8 cellular contexts compared by ENCODE assay signal in the genomic region with DNA sequence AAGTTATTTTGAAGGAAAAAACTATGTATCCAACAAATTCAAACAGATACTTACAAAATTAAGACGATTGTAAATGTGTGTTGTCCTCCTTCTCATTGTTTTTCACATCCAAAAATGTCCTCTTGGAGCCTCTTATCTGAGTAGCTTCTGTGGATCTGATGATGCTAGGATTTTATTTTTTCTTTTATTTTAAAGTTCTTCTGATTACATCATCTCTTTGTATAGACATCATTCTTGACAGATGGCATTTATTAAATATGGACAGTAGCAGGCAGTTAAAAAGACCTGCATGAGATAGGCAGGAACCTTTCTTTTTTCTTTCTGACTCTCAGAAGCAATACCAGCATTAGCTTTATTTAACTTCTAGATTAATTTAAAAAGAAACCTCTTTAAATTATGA. TPM values are rescaled to one million over a fixed set of nuclear protein-coding genes. Genes with fewer than 3 reads are reported as not detected.
DNase-seq lines count a peak whose midpoint lies in the region; ATAC-seq and TF ChIP-seq lines count a peak whose summit lies in the region.

TSS of gene RPA3 (minus strand) at position 147 of the 400 bp plus-strand sequence. CDS start 78,189 bp downstream, outside the sequence.

- H4K20me1 ChIP-seq in Loucy (ENCODE audit: insufficient read depth, low read length, poor library complexity, severe bottlenecking) = no peaks in the 10 kb centered on the region

- H2AFZ ChIP-seq in Loucy (ENCODE audit: low read length) = peak within 1 kb of the TSS; percentile 88

- H3K4me1 ChIP-seq in BE2C = peaks cover 9% of the 10 kb centered on the region; the same call in 1 of the 2 replicates
- peaks cover 38% of the 10 kb centered on the region for H3K4me1 ChIP-seq in Loucy (ENCODE audit: insufficient read depth, low read length, poor library complexity, severe bottlenecking)

- H3K27me3 ChIP-seq in BE2C (no peaks in the 10 kb centered on the region), Loucy (ENCODE audit: insufficient read depth, low read length, poor library complexity, severe bottlenecking) (no peaks in the 10 kb centered on the region)

- no peaks in the 10 kb centered on the region for H3K9me2 ChIP-seq in Loucy (replicated peaks; ENCODE audit: low read depth, low read length)

- H3K79me2 ChIP-seq in Loucy (ENCODE audit: insufficient read depth, low read length) = no peaks in the 10 kb centered on the region

- H3K4me1 Mint-ChIP-seq in central memory CD8-positive, alpha-beta T cell = peaks cover 10% of the 10 kb centered on the region
- H3K4me1 Mint-ChIP-seq in nephron progenitor cell = no peaks in the 10 kb centered on the region

- H3K9ac ChIP-seq in Loucy (ENCODE audit: low read depth, low read length, poor library complexity, severe bottlenecking) = peak within 1 kb of the TSS; percentile 24

- H3K36me3 Mint-ChIP-seq in central memory CD8-positive, alpha-beta T cell (ENCODE audit: insufficient read depth) = peaks cover 2% of the 10 kb centered on the region
- peaks cover 9% of the 10 kb centered on the region for H3K36me3 Mint-ChIP-seq in nephron progenitor cell (ENCODE audit: low read depth)

- H3K4me3 Mint-ChIP-seq in central memory CD8-positive, alpha-beta T cell = no peak within 1 kb of the TSS
- no peak within 1 kb of the TSS for H3K4me3 Mint-ChIP-seq in nephron progenitor cell

- no peaks in the 10 kb centered on the region for H3K9me3 Mint-ChIP-seq in central memory CD8-positive, alpha-beta T cell
- peaks cover 3% of the 10 kb centered on the region for H3K9me3 Mint-ChIP-seq in nephron progenitor cell

- H3K27ac Mint-ChIP-seq in central memory CD8-positive, alpha-beta T cell (ENCODE audit: low read depth) = peak within 1 kb of the TSS; percentile 22
- no peak within 1 kb of the TSS for H3K27ac Mint-ChIP-seq in nephron progenitor cell

- H3K36me3 ChIP-seq in BE2C (no peaks in the 10 kb centered on the region), Loucy (ENCODE audit: insufficient read depth, low read length) (no peaks in the 10 kb centered on the region)

- H3K27me3 Mint-ChIP-seq in central memory CD8-positive, alpha-beta T cell = no peaks in the 10 kb centered on the region
- H3K27me3 Mint-ChIP-seq in nephron progenitor cell (ENCODE audit: low read depth, poor library complexity) = peaks cover 2% of the 10 kb centered on the region

- ATAC-seq in central memory CD8-positive, alpha-beta T cell (replicated peaks; ENCODE audit: extremely low read depth, poor library complexity, severe bottlenecking) = no peak
- ATAC-seq in HG02642 (IDR thresholded peaks at IDR 0.05; ENCODE audit: poor library complexity, unreplicated experiment) = no peak
- no peak for ATAC-seq in HG03280 (IDR thresholded peaks at IDR 0.05; ENCODE audit: unreplicated experiment)
- no peak for ATAC-seq in HG03565 (IDR thresholded peaks at IDR 0.05; ENCODE audit: unreplicated experiment)

- H3F3A ChIP-seq in Loucy (ENCODE audit: low read depth) = no peaks in the 10 kb centered on the region

- DNase-seq in BE2C (no peak), mucosa of gallbladder (ENCODE audit: low spot score) (no peak), nephron progenitor cell (no peak)
- no peak for DNase-seq in central memory CD8-positive, alpha-beta T cell (ENCODE audit: low spot score in 2 of 2)

- no peaks in the 10 kb centered on the region for H3K9me3 ChIP-seq in BE2C
- no peaks in the 10 kb centered on the region for H3K9me3 ChIP-seq in Loucy (ENCODE audit: insufficient read depth, low read depth, low read length)

- TF ChIP-seq CTCF in BE2C (IDR thresholded peaks at IDR 0.05; ENCODE audit: low read depth, low read length) = no peak
- TF ChIP-seq CTCF in Loucy (conservative IDR thresholded peaks at IDR 0.05; ENCODE audit: low read length) = no peak
- no peak for TF ChIP-seq CTCF in nephron progenitor cell (IDR thresholded peaks at IDR 0.05)

- H3K4me2 ChIP-seq in Loucy (ENCODE audit: low read depth, low read length, poor library complexity, severe bottlenecking) = peak within 1 kb of the TSS; percentile 34

- H3K4me3 ChIP-seq in BE2C (ENCODE audit: low read depth, low read length) (peak within 1 kb of the TSS; percentile 12; the same call in 1 of the 2 replicates), Loucy (ENCODE audit: low read length, poor library complexity, severe bottlenecking) (peak within 1 kb of the TSS; percentile 8)

RNA-seq across cellular contexts. Expression of gene RPA3, which starts in this region (rescaled TPM):
- polyA plus RNA-seq in BE2C (2012; ENCODE audit: insufficient read depth, insufficient read length, low read depth) = 38.3 TPM
- 18.3 TPM for total RNA-seq in mucosa of gallbladder
